ENCODE assay signal across 32 cellular contexts in genomic region chr7:152872745-152873118, GRCh38.
"Had no signal": no experiment of that assay in that cellular context is flagged by ENCODE, and none has a peak within 500 bp of the region (broad histone marks: within the 10 kb centered on the region; RNA-seq: fewer than 3 reads in every experiment).

No MANE protein-coding gene starts in this region.

- H3K9me3 ChIP-seq: MG63, Peyer's patch, SJSA1, SK-N-SH had no signal

- H3K9me3 Mint-ChIP-seq: activated naive CD4-positive, alpha-beta T cell treated with anti-CD3 and anti-CD28 coated beads, Interleukin-2, amount 10 ng/mL, durations not matched to agents 7 days and 5 days; activated T-cell treated with anti-CD3 and anti-CD28 coated beads, Interleukin-2, amount 50 U/mL, for 24 hours; activated T-helper 2 cell treated with anti-CD3 and anti-CD28 coated beads, Interferon-gamma antibody, Interleukin-2, Interleukin-4, amounts not matched to agents 10 μg/mL and 5 μg/mL and 100 μg/mL, durations not matched to agents 14 hours and 24 hours and 36 hours; T-helper 1 cell treated with Interleukin-12 subunit alpha and Interleukin-12 subunit beta and Interleukin-4 antibody, amounts not matched to agents 30 μg/mL and 1 μg/mL, for 36 hours; T-helper 2 cell treated with Interferon-gamma antibody and Interleukin-4, amounts not matched to agents 5 μg/mL and 100 μg/mL, for 36 hours had no signal

- H3K4me1 ChIP-seq: Peyer's patch had no signal

- H3K36me3 ChIP-seq: MG63, Peyer's patch, SJSA1 had no signal

- H3K36me3 Mint-ChIP-seq: activated CD8-positive, alpha-beta memory T cell treated with anti-CD3 and anti-CD28 coated beads, Interleukin-2, amount 10 ng/mL, durations not matched to agents 7 days and 5 days; activated naive CD4-positive, alpha-beta T cell treated with anti-CD3 and anti-CD28 coated beads, Interleukin-2, amount 10 ng/mL, durations not matched to agents 7 days and 5 days; brain; WTC11 had no signal

- H3K27me3 ChIP-seq: MG63, Peyer's patch, SJSA1 had no signal

- DNase-seq: activated CD4-positive, alpha-beta memory T cell treated with anti-CD3 and anti-CD28 coated beads for 36 hours; activated CD4-positive, alpha-beta T cell treated with anti-CD3 and anti-CD28 coated beads for 4 hours; activated CD4-positive, alpha-beta T cell treated with anti-CD3 and anti-CD28 coated beads, Interleukin-2, amount 50 U/mL, for 1 hour; activated CD8-positive, alpha-beta memory T cell treated with anti-CD3 and anti-CD28 coated beads, Interleukin-2, amount 10 ng/mL, durations not matched to agents 7 days and 5 days; activated naive CD4-positive, alpha-beta T cell treated with anti-CD3 and anti-CD28 coated beads, Interleukin-2, amount 10 ng/mL, durations not matched to agents 7 days and 5 days; activated naive CD8-positive, alpha-beta T cell treated with anti-CD3 and anti-CD28 coated beads, Interleukin-2, amount 50 U/mL, for 24 hours; anterior cingulate cortex; central memory CD4-positive, alpha-beta T cell; Karpas-422; KBM-7; MG63; NCI-H1048; NCI-H1105 treated with DMSO at 0.1 percent for 48 hours; NCI-H1436; NCI-H1694; NCI-H1930; NCI-H2081 treated with DMSO at 0.1 percent for 48 hours; NCI-H345; NCI-H524 treated with DMSO at 0.1 percent for 48 hours; Peyer's patch; RPMI8226; SHP77 treated with DMSO at 0.1 percent for 48 hours had no signal

- H3K27ac Mint-ChIP-seq: activated CD4-positive, alpha-beta memory T cell treated with anti-CD3 and anti-CD28 coated beads for 36 hours; activated CD8-positive, alpha-beta memory T cell treated with anti-CD3 and anti-CD28 coated beads, Interleukin-2, amount 10 ng/mL, durations not matched to agents 7 days and 5 days; activated naive CD4-positive, alpha-beta T cell treated with anti-CD3 and anti-CD28 coated beads, Interleukin-2, amount 10 ng/mL, durations not matched to agents 7 days and 5 days; activated naive CD8-positive, alpha-beta T cell; activated naive CD8-positive, alpha-beta T cell treated with anti-CD3 and anti-CD28 coated beads, Interleukin-2, amount 50 U/mL, for 24 hours; activated T-cell treated with anti-CD3 and anti-CD28 coated beads, Interleukin-2, amount 50 U/mL, for 24 hours; activated T-helper 2 cell treated with anti-CD3 and anti-CD28 coated beads, Interferon-gamma antibody, Interleukin-2, Interleukin-4, amounts not matched to agents 10 μg/mL and 5 μg/mL and 100 μg/mL, durations not matched to agents 14 hours and 24 hours and 36 hours; brain; T-helper 1 cell treated with Interleukin-12 subunit alpha and Interleukin-12 subunit beta and Interleukin-4 antibody, amounts not matched to agents 30 μg/mL and 1 μg/mL, for 36 hours; T-helper 2 cell treated with Interferon-gamma antibody and Interleukin-4, amounts not matched to agents 5 μg/mL and 100 μg/mL, for 36 hours had no signal

- H3K4me3 ChIP-seq: MG63, Peyer's patch, SJSA1 had no signal

- H3K27me3 Mint-ChIP-seq: activated CD4-positive, alpha-beta memory T cell treated with anti-CD3 and anti-CD28 coated beads for 36 hours; activated CD8-positive, alpha-beta memory T cell treated with anti-CD3 and anti-CD28 coated beads, Interleukin-2, amount 10 ng/mL, durations not matched to agents 7 days and 5 days; activated naive CD4-positive, alpha-beta T cell treated with anti-CD3 and anti-CD28 coated beads, Interleukin-2, amount 10 ng/mL, durations not matched to agents 7 days and 5 days; activated naive CD8-positive, alpha-beta T cell; activated naive CD8-positive, alpha-beta T cell treated with anti-CD3 and anti-CD28 coated beads, Interleukin-2, amount 50 U/mL, for 24 hours; activated T-cell treated with anti-CD3 and anti-CD28 coated beads, Interleukin-2, amount 50 U/mL, for 24 hours; brain had no signal

- ATAC-seq: activated CD4-positive, CD25-positive, alpha-beta regulatory T cell treated with anti-CD3 and anti-CD28 coated beads, Interleukin-2, amount 50 U/mL, for 24 hours; activated CD8-positive, alpha-beta memory T cell treated with anti-CD3 and anti-CD28 coated beads, Interleukin-2, amount 10 ng/mL, durations not matched to agents 7 days and 5 days; activated naive CD8-positive, alpha-beta T cell treated with anti-CD3 and anti-CD28 coated beads, Interleukin-2, amount 50 U/mL, for 24 hours; WTC11 had no signal

- H3K4me3 Mint-ChIP-seq: activated CD4-positive, alpha-beta memory T cell treated with anti-CD3 and anti-CD28 coated beads for 36 hours; activated CD8-positive, alpha-beta memory T cell treated with anti-CD3 and anti-CD28 coated beads, Interleukin-2, amount 10 ng/mL, durations not matched to agents 7 days and 5 days; activated naive CD4-positive, alpha-beta T cell treated with anti-CD3 and anti-CD28 coated beads, Interleukin-2, amount 10 ng/mL, durations not matched to agents 7 days and 5 days; activated naive CD8-positive, alpha-beta T cell; activated naive CD8-positive, alpha-beta T cell treated with anti-CD3 and anti-CD28 coated beads, Interleukin-2, amount 50 U/mL, for 24 hours; activated T-cell treated with anti-CD3 and anti-CD28 coated beads, Interleukin-2, amount 50 U/mL, for 24 hours; brain; T-helper 1 cell treated with Interleukin-12 subunit alpha and Interleukin-12 subunit beta and Interleukin-4 antibody, amounts not matched to agents 30 μg/mL and 1 μg/mL, for 36 hours; T-helper 2 cell treated with Interferon-gamma antibody and Interleukin-4, amounts not matched to agents 5 μg/mL and 100 μg/mL, for 36 hours; WTC11 had no signal

- H3K27ac ChIP-seq: Peyer's patch, SJSA1 had no signal

- H3K4me1 Mint-ChIP-seq: activated CD8-positive, alpha-beta memory T cell treated with anti-CD3 and anti-CD28 coated beads, Interleukin-2, amount 10 ng/mL, durations not matched to agents 7 days and 5 days; activated naive CD4-positive, alpha-beta T cell treated with anti-CD3 and anti-CD28 coated beads, Interleukin-2, amount 10 ng/mL, durations not matched to agents 7 days and 5 days; activated naive CD8-positive, alpha-beta T cell treated with anti-CD3 and anti-CD28 coated beads, Interleukin-2, amount 50 U/mL, for 24 hours; brain; WTC11 had no signal
